Comparison of ENCODE assay signal across 8 cellular contexts in the genomic region with DNA sequence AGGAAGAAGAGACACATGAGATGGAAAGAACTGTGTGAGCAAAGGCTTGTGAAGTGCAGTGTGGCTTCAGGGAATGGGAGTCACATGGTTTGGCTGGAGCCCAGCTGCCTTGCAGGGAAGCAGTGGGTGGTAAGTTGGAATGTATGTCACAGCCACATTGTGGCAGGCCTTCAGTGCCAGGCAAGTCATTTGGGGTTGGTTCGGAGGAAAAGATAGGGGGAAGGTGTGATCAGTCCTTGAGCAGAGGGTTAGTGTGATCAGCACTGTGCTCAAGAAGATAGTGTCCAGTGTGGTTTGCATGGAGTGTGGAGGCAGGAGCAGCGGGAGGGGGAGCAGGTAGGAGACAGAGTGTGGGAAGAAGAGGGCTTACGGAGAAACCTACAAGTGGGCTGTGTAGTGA. TPM values are rescaled to one million over a fixed set of nuclear protein-coding genes. Genes with fewer than 3 reads are reported as not detected.
A peak's percentile ranks its signal among the peaks of the same experiment; 100 is the strongest.
DNase-seq lines count a peak whose midpoint lies in the region; ATAC-seq, FAIRE-seq and TF ChIP-seq lines count a peak whose summit lies in the region.

No MANE protein-coding gene starts in this region.

- H3K27ac ChIP-seq in suprapubic skin (peak overlapping the region; percentile 6), small intestine (ENCODE audit: low read depth in 1 of 2, low read length in 1 of 2) (no peak overlapping the region)

- H3K4me1 ChIP-seq in suprapubic skin (peaks cover 57% of the 10 kb centered on the region), small intestine (ENCODE audit: control insufficient read depth in 2 of 2, insufficient read depth in 1 of 2, low read depth in 1 of 2, low read length in 1 of 2) (peaks cover 12 to 24% of the 10 kb centered on the region in 2 donors)

- H3K27me3 ChIP-seq in suprapubic skin (no peaks in the 10 kb centered on the region), small intestine (ENCODE audit: control insufficient read depth in 2 of 2, insufficient read depth in 2 of 2, low read length in 2 of 2) (no peaks in the 10 kb centered on the region)

- H3K27me3 Mint-ChIP-seq in T-helper 17 cell: no peaks in the 10 kb centered on the region

- no peak overlapping the region for H3K4me3 Mint-ChIP-seq in T-helper 17 cell

- no peaks in the 10 kb centered on the region for H3K9me3 ChIP-seq in T-helper 17 cell (ENCODE audit: control insufficient read depth, low read length, poor library complexity, severe bottlenecking)
- H3K9me3 ChIP-seq in suprapubic skin: no peaks in the 10 kb centered on the region
- H3K9me3 ChIP-seq in small intestine (ENCODE audit: control insufficient read depth, low read depth): no peaks in the 10 kb centered on the region

- no peaks in the 10 kb centered on the region for H3K36me3 ChIP-seq in suprapubic skin
- H3K36me3 ChIP-seq in small intestine (ENCODE audit: control insufficient read depth in 2 of 2, insufficient read depth in 2 of 2, low read length in 2 of 2): no peaks in the 10 kb centered on the region

- 76% methylated on average over 3 of the region's 3 CpGs for WGBS in suprapubic skin
- WGBS in small intestine, 3 donors: 69 to 76% (median 71%) methylated on average over 3 of the region's 3 CpGs

- intact Hi-C loops in head of caudate nucleus (cut with DNase I): no loop called here

- no peak for TF ChIP-seq CTCF in suprapubic skin (IDR thresholded peaks at IDR 0.05)

- no peak for ATAC-seq in T-helper 17 cell

- DNase-seq in NCI-H2171 treated with DMSO at 0.1 percent for 48 hours (lab: John Stamatoyannopoulos, UW) (peak; percentile 31), NCI-H2171 (lab: John Stamatoyannopoulos, UW) (no peak), T-helper 17 cell (no peak), head of caudate nucleus (peak in 41 of 42 donors; percentile 28 to 87 (median 62)), suprapubic skin (ENCODE audit: low spot score in 2 of 2) (no peak), COLO668 (lab: John Stamatoyannopoulos, UW; ENCODE audit: unreplicated experiment) (no peak), small intestine (no peak)
- DNase-seq in stimulated activated CD4-positive, alpha-beta T cell treated with anti-CD3 and anti-CD28 coated beads, Interleukin-4, amount 100 ng/mL, for 24 hours: no peak

- TF ChIP-seq POLR2A in suprapubic skin (IDR thresholded peaks at IDR 0.05): no peak

- no peak overlapping the region for H3K4me3 ChIP-seq in suprapubic skin
- no peak overlapping the region for H3K4me3 ChIP-seq in small intestine (ENCODE audit: low read depth in 1 of 2, low read length in 2 of 2)

- no peak for FAIRE-seq in small intestine (lab: Jason Lieb, UNC)

- H3K4me1 Mint-ChIP-seq in T-helper 17 cell: peaks cover 20% of the 10 kb centered on the region

- peak overlapping the region; percentile 60 for H3K27ac Mint-ChIP-seq in T-helper 17 cell

- H3K36me3 Mint-ChIP-seq in T-helper 17 cell (ENCODE audit: low read depth): peaks cover 8% of the 10 kb centered on the region

- TF ChIP-seq EP300 in suprapubic skin (IDR thresholded peaks at IDR 0.05): no peak

RNA-seq across cellular contexts. Expression of a gene that starts 46.4 kb away (rescaled TPM):
- total RNA-seq in T-helper 17 cell (10 to 100 TPM; 21.3 to 22.7 TPM), suprapubic skin (10 to 100 TPM; 11.1 to 36.1 (median 21.8) TPM)
- polyA plus RNA-seq in small intestine: 10 to 100 TPM in 2 of 3 donors, 1 to 10 TPM in 1; 7.6 to 12.3 (median 10.7) TPM

Comparison
In these comparisons a context has a peak if more than half of its experiments do, and no peak if none do; other contexts are left out.
1. DNase-seq: peak in NCI-H2171 treated with DMSO at 0.1 percent for 48 hours (single experiment) and head of caudate nucleus (41 of 42); none in NCI-H2171 (single experiment), T-helper 17 cell (0 of 3), suprapubic skin (0 of 2), stimulated activated CD4-positive, alpha-beta T cell treated with anti-CD3 and anti-CD28 coated beads, Interleukin-4, amount 100 ng/mL, for 24 hours (single experiment), COLO668 (single experiment) and small intestine (single experiment).